ENCODE assay signal across 9 cellular contexts in the genomic region with DNA sequence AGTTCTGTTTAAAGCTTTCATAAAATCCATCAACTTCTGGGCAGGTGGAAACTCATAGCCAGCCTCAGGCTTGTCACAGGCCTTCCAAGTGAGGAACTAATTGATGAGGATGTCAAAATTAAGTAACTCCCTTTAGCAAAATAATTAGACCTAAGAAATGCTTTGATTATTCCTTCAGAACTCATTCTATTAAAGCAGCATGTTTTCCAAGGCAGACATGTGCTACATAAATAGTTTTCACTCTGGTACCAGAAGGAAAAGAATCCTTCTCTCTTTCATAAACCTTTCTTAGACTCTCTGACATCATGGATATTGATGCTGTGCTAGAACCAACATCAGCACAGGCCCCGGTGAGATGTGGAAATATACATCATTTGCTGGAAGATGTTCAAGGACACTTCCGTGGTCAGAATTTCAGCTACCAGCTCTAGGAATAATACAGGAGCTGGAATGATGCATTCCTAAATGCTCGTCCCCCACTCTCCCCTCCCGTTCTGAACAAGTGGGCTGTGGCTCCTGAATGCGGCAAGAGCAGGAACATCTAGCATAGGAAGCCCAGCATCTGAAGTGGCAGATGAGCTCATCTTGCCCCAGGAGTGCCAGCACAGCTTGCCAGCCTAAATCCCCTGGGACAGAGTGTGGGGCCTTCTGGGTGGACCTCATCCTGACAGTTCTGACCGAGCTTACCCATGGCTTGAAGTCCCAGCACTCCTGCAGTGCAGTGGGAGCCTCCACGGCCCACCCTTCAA.
DNase-seq lines count a peak whose midpoint lies in the region; ATAC-seq and TF ChIP-seq lines count a peak whose summit lies in the region.
"Had no signal": no experiment of that assay in that cellular context is flagged by ENCODE, and none has a peak within 500 bp of the region (broad histone marks: within the 10 kb centered on the region; RNA-seq: fewer than 3 reads in every experiment).

No MANE protein-coding gene starts in this region.

- H3K4me3 Mint-ChIP-seq in activated T-cell treated with anti-CD3 and anti-CD28 coated beads, Interleukin-2, amount 50 U/mL, for 72 hours = no peak overlapping the region

- 14 to 26% (median 17%) methylated on average over 5 to 7 of the region's 7 CpGs for WGBS in heart left ventricle, 4 donors
- WGBS in spleen, 5 donors = 54 to 73% (median 63%) methylated on average over 7 of the region's 7 CpGs

- peaks cover 0 to 2% of the 10 kb centered on the region in 2 donors for H3K9me3 Mint-ChIP-seq in activated T-cell treated with anti-CD3 and anti-CD28 coated beads, Interleukin-2, amount 50 U/mL, for 72 hours

- H3K27ac Mint-ChIP-seq in activated T-cell treated with anti-CD3 and anti-CD28 coated beads, Interleukin-2, amount 50 U/mL, for 72 hours = no peak overlapping the region

- H3K9me3 ChIP-seq in heart left ventricle = no peaks in the 10 kb centered on the region
- H3K9me3 ChIP-seq in spleen = no peaks in the 10 kb centered on the region

- H3K4me1 Mint-ChIP-seq in activated T-cell treated with anti-CD3 and anti-CD28 coated beads, Interleukin-2, amount 50 U/mL, for 72 hours (ENCODE audit: low read depth) = peaks cover 67% of the 10 kb centered on the region

- ATAC-seq in heart left ventricle (peak; percentile 52 to 66 (median 62)), HG03095 (IDR thresholded peaks at IDR 0.05; ENCODE audit: unreplicated experiment) (no peak)
- no peak for ATAC-seq in activated T-cell treated with anti-CD3 and anti-CD28 coated beads, Interleukin-2, amount 50 U/mL, for 72 hours (replicated peaks in 1 of 2)

- peak; percentile 97 for DNase-seq in H4 (ENCODE audit: low spot score)
- peak; percentile 81 for DNase-seq in T1000 (lab: John Stamatoyannopoulos, UW)
- DNase-seq in heart left ventricle = peak in 4 of 5 donors; percentile 32 to 76 (median 48)
- no peak for DNase-seq in spleen
- no peak for DNase-seq in occipital lobe (lab: John Stamatoyannopoulos, UW)
- no peak for DNase-seq in GM19238 (ENCODE audit: insufficient read length, low spot score)
- DNase-seq in activated T-cell treated with anti-CD3 and anti-CD28 coated beads, Interleukin-2, amount 50 U/mL, for 72 hours = no peak
- DNase-seq: activated T-cell treated with anti-CD3 and anti-CD28 coated beads for 4 hours had no signal

- peak overlapping the region in 4 of 12 donors; percentile 11 to 29 (median 14) for H3K4me3 ChIP-seq in heart left ventricle
- H3K4me3 ChIP-seq in spleen = no peak overlapping the region

- H3K27ac ChIP-seq in heart left ventricle (peak overlapping the region; percentile 42 to 91 (median 78)), spleen (peak overlapping the region; percentile 53 to 87 (median 78))

- H3K36me3 ChIP-seq in heart left ventricle = peaks cover 0 to 21% (median 5%) of the 10 kb centered on the region in 9 donors
- peaks cover 0 to 7% (median 0%) of the 10 kb centered on the region in 6 donors for H3K36me3 ChIP-seq in spleen

- H3K4me1 ChIP-seq in heart left ventricle (peaks cover 5 to 99% (median 83%) of the 10 kb centered on the region in 12 donors), spleen (peaks cover 3 to 45% (median 14%) of the 10 kb centered on the region in 6 donors)

- H3K27me3 ChIP-seq in heart left ventricle (no peaks in the 10 kb centered on the region), spleen (replicated peaks in 1 of 7) (no peaks in the 10 kb centered on the region)

- TF ChIP-seq POLR2A in heart left ventricle (IDR thresholded peaks at IDR 0.05) (no peak), spleen (IDR thresholded peaks at IDR 0.05) (no peak)

- H3K36me3 Mint-ChIP-seq in activated T-cell treated with anti-CD3 and anti-CD28 coated beads, Interleukin-2, amount 50 U/mL, for 72 hours (ENCODE audit: insufficient read depth in 2 of 2) = peaks cover 2% of the 10 kb centered on the region in 2 donors

- intact Hi-C loops in heart left ventricle (cut with DNase I) (loop anchor here in 7 of 10 donors (5.0 to 10.0 kb wide), 5 partner anchors 42 to 82 kb away; partner anchors contain the start of gene WWTR1 (in 5 of the 7)), spleen (cut with DNase I; ENCODE audit: low total_unique reads) (no loop called here)

- TF ChIP-seq CTCF in heart left ventricle (IDR thresholded peaks at IDR 0.05) (no peak), spleen (IDR thresholded peaks at IDR 0.05 in 8 of 11, conservative IDR thresholded peaks at IDR 0.05 in 3 of 11) (no peak)

- H3K27me3 Mint-ChIP-seq in activated T-cell treated with anti-CD3 and anti-CD28 coated beads, Interleukin-2, amount 50 U/mL, for 72 hours (ENCODE audit: low read depth) = peaks cover 20% of the 10 kb centered on the region

Comparison
In these comparisons a context has a peak if more than half of its experiments do, and no peak if none do; other contexts are left out.
1. DNase-seq: peak in H4 (single experiment), T1000 (single experiment) and heart left ventricle (4 of 5); none in spleen (single experiment), occipital lobe (single experiment), GM19238 (single experiment) and activated T-cell treated with anti-CD3 and anti-CD28 coated beads, Interleukin-2, amount 50 U/mL, for 72 hours (0 of 2).
2. ATAC-seq: peak in heart left ventricle (4 of 4); none in HG03095 (single experiment) and activated T-cell treated with anti-CD3 and anti-CD28 coated beads, Interleukin-2, amount 50 U/mL, for 72 hours (0 of 2).